ENCODE assay signal across 9 cellular contexts in the genomic region with DNA sequence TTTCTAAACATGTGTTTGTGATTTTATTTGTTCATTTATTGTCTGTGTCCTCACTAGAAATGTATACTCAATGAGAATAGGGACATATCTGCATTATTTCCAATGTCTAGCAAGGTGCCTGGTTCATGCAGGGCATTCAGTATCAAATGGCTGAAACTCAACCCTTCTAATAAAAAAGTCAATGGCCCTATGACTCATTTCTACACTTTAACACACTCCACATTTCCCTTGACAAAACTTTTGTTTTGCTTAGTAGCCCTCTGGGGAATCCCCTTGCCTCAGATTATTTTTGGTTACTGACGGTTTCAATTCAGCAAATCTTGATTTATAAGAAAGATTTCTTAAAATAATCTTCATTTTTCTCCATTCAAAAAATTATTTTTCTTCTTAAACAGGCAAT.
DNase-seq lines count a peak whose midpoint lies in the region; ATAC-seq and TF ChIP-seq lines count a peak whose summit lies in the region.
"Had no signal": no experiment of that assay in that cellular context is flagged by ENCODE, and none has a peak within 500 bp of the region (broad histone marks: within the 10 kb centered on the region; RNA-seq: fewer than 3 reads in every experiment).

No MANE protein-coding gene starts in this region.

- H3K23ac ChIP-seq in mesenchymal stem cell (ENCODE audit: low read length in 2 of 2), result no peak overlapping the region

- H3K4me1 Mint-ChIP-seq in immature natural killer cell, result no peaks in the 10 kb centered on the region

- H3K4me3 ChIP-seq in mesenchymal stem cell (ENCODE audit: insufficient read depth in 1 of 2, low read depth in 1 of 2, low read length in 2 of 2), result no peak overlapping the region
- H3K4me3 ChIP-seq in vagina, result no peak overlapping the region

- TF ChIP-seq POLR2A in vagina (IDR thresholded peaks at IDR 0.05), result no peak

- H4K8ac ChIP-seq in mesenchymal stem cell (ENCODE audit: low read length), result no peak overlapping the region

- no peak overlapping the region for H2BK120ac ChIP-seq in mesenchymal stem cell (ENCODE audit: low read depth, low read length)

- TF ChIP-seq CTCF in vagina (IDR thresholded peaks at IDR 0.05), result no peak

- H3K27me3 ChIP-seq in mesenchymal stem cell (ENCODE audit: control insufficient read depth in 1 of 2, insufficient read depth in 1 of 2, low read length in 2 of 2) (no peaks in the 10 kb centered on the region), vagina (no peaks in the 10 kb centered on the region)

- no peaks in the 10 kb centered on the region for H3K9me3 Mint-ChIP-seq in immature natural killer cell

- no peak overlapping the region for H4K91ac ChIP-seq in mesenchymal stem cell (ENCODE audit: low read length)

- H2BK12ac ChIP-seq in mesenchymal stem cell (ENCODE audit: low read length in 2 of 2), result no peak overlapping the region

- H2AK5ac ChIP-seq in mesenchymal stem cell (ENCODE audit: low read length, severe bottlenecking), result no peak overlapping the region

- no peaks in the 10 kb centered on the region for H3K36me3 ChIP-seq in mesenchymal stem cell (ENCODE audit: control insufficient read depth in 1 of 2, insufficient read depth in 2 of 2, low read depth in 1 of 2, low read length in 2 of 2)
- no peaks in the 10 kb centered on the region for H3K36me3 ChIP-seq in vagina

- no peak overlapping the region for H3K4me3 Mint-ChIP-seq in immature natural killer cell

- no peak overlapping the region for H2BK5ac ChIP-seq in mesenchymal stem cell (ENCODE audit: low read depth, low read length, poor library complexity, severe bottlenecking)

- DNase-seq in RPMI7951 (ENCODE audit: low read depth) (peak; percentile 80), mesenchymal stem cell (peak; percentile 74), NCI-H345 (lab: John Stamatoyannopoulos, UW) (no peak), immature natural killer cell (no peak), vagina (ENCODE audit: extremely low spot score in 2 of 2) (no peak), activated gamma-delta T cell treated with Interleukin-2 at 50 U/mL for 16 hours (no peak)
- DNase-seq: Right ventricle myocardium superior had no signal

- H3K9ac ChIP-seq in mesenchymal stem cell (ENCODE audit: low read length), result peak overlapping the region; percentile 11

- no peaks in the 10 kb centered on the region for H3K9me3 ChIP-seq in mesenchymal stem cell (ENCODE audit: control insufficient read depth, low read length)
- no peaks in the 10 kb centered on the region for H3K9me3 ChIP-seq in vagina

- no peak overlapping the region for H2AFZ ChIP-seq in mesenchymal stem cell (ENCODE audit: low read depth, low read length)

- H3K14ac ChIP-seq in mesenchymal stem cell (ENCODE audit: low read length in 2 of 2), result no peak overlapping the region

- H3K79me1 ChIP-seq in mesenchymal stem cell (replicated peaks; ENCODE audit: low read length, poor library complexity, severe bottlenecking), result peaks cover 2% of the 10 kb centered on the region

- no peak overlapping the region for H3K4me2 ChIP-seq in mesenchymal stem cell (ENCODE audit: low read length, poor library complexity, severe bottlenecking)

- peak; percentile 86 for ATAC-seq in GM18907 (IDR thresholded peaks at IDR 0.05; ENCODE audit: unreplicated experiment)
- peak; percentile 80 for ATAC-seq in HG02678 (IDR thresholded peaks at IDR 0.05; ENCODE audit: unreplicated experiment)

- H3K27ac Mint-ChIP-seq in immature natural killer cell, result no peak overlapping the region

- no CpG with 5 or more reads among the region's 1 CpG for WGBS in mesenchymal stem cell

- no peak overlapping the region for H2BK15ac ChIP-seq in mesenchymal stem cell (ENCODE audit: low read depth, poor library complexity, severe bottlenecking)

- H3K4ac ChIP-seq in mesenchymal stem cell (ENCODE audit: low read depth in 1 of 2, low read length in 2 of 2), result no peak overlapping the region

- no peak overlapping the region for H3K18ac ChIP-seq in mesenchymal stem cell (ENCODE audit: low read depth in 1 of 2, low read length in 2 of 2)

- H3K27ac ChIP-seq in mesenchymal stem cell (ENCODE audit: low read length, poor library complexity, severe bottlenecking) (no peak overlapping the region), vagina (no peak overlapping the region)

- intact Hi-C loops in vagina (cut with DNase I), result no loop called here

- H3K27me3 Mint-ChIP-seq in immature natural killer cell (ENCODE audit: low read depth in 3 of 3), result peaks cover 0 to 4% (median 2%) of the 10 kb centered on the region in 3 donors

- H3K36me3 Mint-ChIP-seq in immature natural killer cell, result no peaks in the 10 kb centered on the region

- H3K4me1 ChIP-seq in mesenchymal stem cell (ENCODE audit: control insufficient read depth, insufficient read depth, low read depth, low read length) (no peaks in the 10 kb centered on the region), vagina (no peaks in the 10 kb centered on the region)

Comparison
In these comparisons a context has a peak if more than half of its experiments do, and no peak if none do; other contexts are left out.
1. DNase-seq: peak in RPMI7951 (single experiment) and mesenchymal stem cell (single experiment); none in NCI-H345 (single experiment), immature natural killer cell (0 of 3), vagina (0 of 2) and activated gamma-delta T cell treated with Interleukin-2 at 50 U/mL for 16 hours (single experiment).